Comparison of ENCODE assay signal across 18 cellular contexts in the genomic region with DNA sequence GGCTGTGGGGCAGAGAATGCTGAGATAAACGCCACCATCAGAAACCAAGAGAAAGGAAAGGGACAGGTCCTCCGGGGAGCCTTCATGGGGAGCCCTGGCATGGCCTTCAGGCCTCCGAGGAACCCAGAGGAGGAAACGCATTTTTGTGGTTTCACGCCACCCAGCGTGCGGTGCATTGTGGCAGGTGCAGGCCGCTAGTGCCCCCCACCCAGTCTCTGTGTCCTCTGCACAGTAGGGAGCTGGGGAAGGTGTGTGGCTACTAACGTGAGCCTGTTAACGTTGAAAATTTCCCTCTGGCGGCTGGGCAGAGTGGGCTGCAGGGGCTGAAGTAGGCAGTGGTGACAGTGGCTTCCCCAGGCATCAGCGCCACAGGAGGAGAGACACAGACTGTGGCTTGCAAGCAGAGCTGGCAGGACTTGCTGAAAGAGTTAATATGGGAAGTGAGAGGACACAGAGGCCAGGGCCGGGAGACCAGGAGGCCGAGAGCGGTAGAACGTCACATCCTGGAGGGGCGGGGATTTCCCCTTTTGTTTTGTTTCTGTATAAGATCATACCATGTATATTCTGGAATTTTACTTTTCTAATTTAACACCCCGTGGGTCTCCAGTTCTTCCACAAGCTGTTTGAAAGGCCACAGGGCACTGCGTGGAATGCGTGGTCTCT.
DNase-seq lines count a peak whose midpoint lies in the region; ATAC-seq, FAIRE-seq and TF ChIP-seq lines count a peak whose summit lies in the region.
"Had no signal": no experiment of that assay in that cellular context is flagged by ENCODE, and none has a peak within 500 bp of the region (broad histone marks: within the 10 kb centered on the region; RNA-seq: fewer than 3 reads in every experiment).

No MANE protein-coding gene starts in this region.

- H3K27ac ChIP-seq in left ventricle myocardium inferior (replicated peaks) = no peak overlapping the region
- no peak overlapping the region for H3K27ac ChIP-seq in neural progenitor cell
- H3K27ac ChIP-seq: HL-60 had no signal

- H3K27me3 Mint-ChIP-seq in neural progenitor cell (ENCODE audit: insufficient read depth, low read depth) = peaks cover 2% of the 10 kb centered on the region

- H3K9me3 ChIP-seq in left ventricle myocardium inferior (replicated peaks) = peaks cover 4% of the 10 kb centered on the region
- no peaks in the 10 kb centered on the region for H3K9me3 ChIP-seq in neural progenitor cell (ENCODE audit: low read depth)

- no peak overlapping the region for H2AFZ ChIP-seq in neural progenitor cell (replicated peaks)

- peak overlapping the region; percentile 76 for H3K27ac Mint-ChIP-seq in neural progenitor cell
- H3K27ac Mint-ChIP-seq: CD14-positive monocyte had no signal

- H3K4me3 ChIP-seq in left ventricle myocardium inferior = peak overlapping the region; percentile 0
- H3K4me3 ChIP-seq in neural progenitor cell = no peak overlapping the region
- H3K4me3 ChIP-seq: K562 had no signal

- no peak overlapping the region for H3K4me2 ChIP-seq in neural progenitor cell

- no peaks in the 10 kb centered on the region for H4K20me1 ChIP-seq in neural progenitor cell (ENCODE audit: low read depth)

- no peaks in the 10 kb centered on the region for H3K9me3 Mint-ChIP-seq in neural progenitor cell

- no peaks in the 10 kb centered on the region for H3K79me2 ChIP-seq in neural progenitor cell (ENCODE audit: low read depth)

- H3K4me3 Mint-ChIP-seq in neural progenitor cell = no peak overlapping the region
- H3K4me3 Mint-ChIP-seq: CD14-positive monocyte had no signal

- DNase-seq in left ventricle myocardium inferior (no peak), Right ventricle myocardium superior (no peak), glomerular visceral epithelial cell (ENCODE audit: extremely low spot score) (peak; percentile 27), neural progenitor cell (ENCODE audit: low spot score) (no peak), NOMO-1 treated with DMSO at 0.1 percent for 48 hours (lab: John Stamatoyannopoulos, UW; ENCODE audit: unreplicated experiment) (no peak), D721Med (ENCODE audit: insufficient read length, low spot score) (no peak)
- DNase-seq: COR-L47, HCEC 1CT, NCI-H1048, NCI-H146, NCI-H2081 treated with DMSO at 0.1 percent for 48 hours, NCI-H526 had no signal

- ATAC-seq in Right ventricle myocardium superior (ENCODE audit: poor library complexity) (no peak), HG02759 (IDR thresholded peaks at IDR 0.05; ENCODE audit: unreplicated experiment) (no peak), HG03280 (IDR thresholded peaks at IDR 0.05; ENCODE audit: unreplicated experiment) (no peak)
- ATAC-seq: K562 had no signal

- no peaks in the 10 kb centered on the region for H3F3A ChIP-seq in neural progenitor cell (ENCODE audit: low read depth)

- H3K36me3 Mint-ChIP-seq in neural progenitor cell = peaks cover 25% of the 10 kb centered on the region
- H3K36me3 Mint-ChIP-seq: CD14-positive monocyte had no signal

- TF ChIP-seq CTCF in left ventricle myocardium inferior (IDR thresholded peaks at IDR 0.05; ENCODE audit: borderline replicate concordance) (no peak), neural progenitor cell (IDR thresholded peaks at IDR 0.05) (no peak), D721Med (IDR thresholded peaks at IDR 0.05; ENCODE audit: insufficient read depth, missing control alignments) (no peak)

- no peaks in the 10 kb centered on the region for H3K27me3 ChIP-seq in left ventricle myocardium inferior (ENCODE audit: low read depth)
- no peaks in the 10 kb centered on the region for H3K27me3 ChIP-seq in neural progenitor cell

- H3K9ac ChIP-seq in neural progenitor cell = no peak overlapping the region

- FAIRE-seq in D721Med (lab: Jason Lieb, UNC) = no peak
- FAIRE-seq: GM18507, K562 had no signal

- H3K4me1 ChIP-seq in left ventricle myocardium inferior (no peaks in the 10 kb centered on the region), neural progenitor cell (no peaks in the 10 kb centered on the region)

- no peaks in the 10 kb centered on the region for H3K36me3 ChIP-seq in left ventricle myocardium inferior
- H3K36me3 ChIP-seq in neural progenitor cell = no peaks in the 10 kb centered on the region

- intact Hi-C loops in left ventricle myocardium inferior (cut with micrococcal nuclease) = no loop called here
- intact Hi-C loops in Right ventricle myocardium superior (cut with DNase I) = no loop called here

- H3K4me1 Mint-ChIP-seq in neural progenitor cell = peaks cover 13% of the 10 kb centered on the region
- H3K4me1 Mint-ChIP-seq: CD14-positive monocyte had no signal
